In the genomic region with DNA sequence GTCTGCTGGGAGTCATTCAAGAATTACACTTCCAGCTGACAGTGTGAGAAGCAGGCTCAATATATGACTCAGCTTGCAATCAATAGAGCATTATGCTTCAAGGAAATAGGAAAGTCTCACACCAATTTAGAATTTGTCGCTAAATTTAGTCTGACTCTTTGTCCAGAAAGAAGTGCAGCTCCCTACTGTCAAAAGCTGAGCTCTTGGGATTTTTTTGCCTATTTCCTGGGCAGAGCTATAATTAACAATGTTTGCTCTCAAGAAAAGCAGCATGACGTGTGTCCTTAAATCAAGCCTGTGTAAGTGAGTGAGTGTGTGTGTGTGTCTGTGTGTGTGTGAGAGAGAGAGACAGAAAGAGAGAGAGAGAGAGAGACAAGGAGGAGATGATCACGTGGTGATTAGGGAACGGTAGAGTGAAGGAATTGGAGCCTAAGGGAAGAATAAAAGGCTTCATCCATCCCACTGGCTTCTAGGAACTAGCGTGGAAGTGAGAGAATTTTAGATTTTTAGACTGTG, we compare ENCODE assay signal across 8 cellular contexts. TPM values are rescaled to one million over a fixed set of nuclear protein-coding genes. Genes with fewer than 3 reads are reported as not detected.
DNase-seq lines count a peak whose midpoint lies in the region; ATAC-seq and TF ChIP-seq lines count a peak whose summit lies in the region.

No MANE protein-coding gene starts in this region.

- no peaks in the 10 kb centered on the region for H3K36me3 Mint-ChIP-seq in GM23338 (ENCODE audit: low read depth)
- no peaks in the 10 kb centered on the region for H3K36me3 Mint-ChIP-seq in mesothelial cell of epicardium

- H3K27ac ChIP-seq in GM23338 (ENCODE audit: low read depth) = no peak overlapping the region

- no peak overlapping the region for H3K4me2 ChIP-seq in GM23338

- H2AFZ ChIP-seq in GM23338 = peak overlapping the region; percentile 76

- no peaks in the 10 kb centered on the region for H3K4me1 ChIP-seq in GM23338 (ENCODE audit: insufficient read depth)

- no peaks in the 10 kb centered on the region for H3K9me2 ChIP-seq in GM23338 (ENCODE audit: insufficient read depth)

- no peaks in the 10 kb centered on the region for H3K36me3 ChIP-seq in GM23338 (ENCODE audit: insufficient read depth)

- no peaks in the 10 kb centered on the region for H4K20me1 ChIP-seq in GM23338 (replicated peaks; ENCODE audit: insufficient read depth)

- TF ChIP-seq CTCF in GM23338 (conservative IDR thresholded peaks at IDR 0.05; ENCODE audit: low read depth in 2 of 2) (no peak), fibroblast of mammary gland (conservative IDR thresholded peaks at IDR 0.05; ENCODE audit: control insufficient read depth, insufficient read depth, low read depth, low read length) (no peak), mesothelial cell of epicardium (IDR thresholded peaks at IDR 0.05; ENCODE audit: unreplicated experiment) (no peak)

- H3K4me3 ChIP-seq in GM23338 = no peak overlapping the region
- no peak overlapping the region for H3K4me3 ChIP-seq in fibroblast of mammary gland (ENCODE audit: control insufficient read depth, low read depth, low read length)

- H3K4me3 Mint-ChIP-seq in GM23338 (no peak overlapping the region), mesothelial cell of epicardium (no peak overlapping the region)

- H3K9me3 Mint-ChIP-seq in GM23338 (no peaks in the 10 kb centered on the region; the same call in 2 of the 3 replicates), mesothelial cell of epicardium (peaks cover 3% of the 10 kb centered on the region)

- no peaks in the 10 kb centered on the region for H3K79me2 ChIP-seq in GM23338 (replicated peaks; ENCODE audit: insufficient read depth)

- H3K27ac Mint-ChIP-seq in GM23338 (no peak overlapping the region), mesothelial cell of epicardium (no peak overlapping the region)

- peaks cover 3% of the 10 kb centered on the region for H3K27me3 Mint-ChIP-seq in GM23338 (ENCODE audit: insufficient read depth, low read depth, poor library complexity)
- no peaks in the 10 kb centered on the region for H3K27me3 Mint-ChIP-seq in mesothelial cell of epicardium (ENCODE audit: low read depth)

- DNase-seq in GM23338 (ENCODE audit: low spot score) = no peak
- DNase-seq in NCI-H748 (lab: John Stamatoyannopoulos, UW; ENCODE audit: unreplicated experiment) = peak; percentile 75
- peak; percentile 29 for DNase-seq in fibroblast of mammary gland (ENCODE audit: low read depth)
- peak; percentile 24 for DNase-seq in putamen (ENCODE audit: low spot score)
- DNase-seq in GF-D8 (lab: John Stamatoyannopoulos, UW) = no peak
- DNase-seq in ecto neural progenitor cell (ENCODE audit: low spot score) = no peak
- DNase-seq in effector CD8-positive, alpha-beta T cell (lab: John Stamatoyannopoulos, UW) = no peak
- no peak for DNase-seq in mesothelial cell of epicardium (ENCODE audit: low spot score in 2 of 2, unreplicated experiment in 2 of 2)

- no peaks in the 10 kb centered on the region for H3F3A ChIP-seq in GM23338 (replicated peaks; ENCODE audit: low read depth)

- no peak for ATAC-seq in GM23338

- H3K4me1 Mint-ChIP-seq in GM23338 (peaks cover 2% of the 10 kb centered on the region; the same call in 1 of the 3 replicates), mesothelial cell of epicardium (peaks cover 3% of the 10 kb centered on the region)

- H3K27me3 ChIP-seq in GM23338 (ENCODE audit: insufficient read depth) = no peaks in the 10 kb centered on the region

TF ChIP-seq in GM23338, 12 proteins besides CTCF, POLR2A, EP300 and RAD21:
- TF ChIP-seq POLR2AphosphoS5 (IDR thresholded peaks at IDR 0.05; ENCODE audit: low read depth) (no peak), EZH2phosphoT487 (IDR thresholded peaks at IDR 0.05; ENCODE audit: unreplicated experiment) (no peak)
TF ChIP-seq in GM23338: peak in this region for 0.

RNA-seq across cellular contexts. Expression of a gene that starts 16.4 kb away (rescaled TPM):
- total RNA-seq in GM23338 (2014; rRNA removed; shearing (Covaris generic)) = 3.3 and 8.8 TPM in 2 replicates
- 6.0 and 6.8 TPM in 2 replicates for polyA plus RNA-seq in GM23338 (2016; fragmentation: Nextera tagmentation; extraction: Ambion mirVana)
- total RNA-seq in mesothelial cell of epicardium = 0.76 to 0.88 TPM (median 0.80 TPM) in 3 replicates

RNA-seq across cellular contexts. Expression of a gene that starts 50.4 kb away (rescaled TPM):
- total RNA-seq in GM23338 (2014; rRNA removed; shearing (Covaris generic)) = 21.9 and 23.7 TPM in 2 replicates
- 7.6 and 9.0 TPM in 2 replicates for polyA plus RNA-seq in GM23338 (2016; fragmentation: Nextera tagmentation; extraction: Ambion mirVana)
- 49.0 to 52.6 TPM (median 51.8 TPM) in 3 replicates for total RNA-seq in mesothelial cell of epicardium

RNA-seq across cellular contexts. Expression of a gene that starts 59.5 kb away (rescaled TPM):
- 27.1 and 28.4 TPM in 2 replicates for total RNA-seq in GM23338 (2014; rRNA removed; shearing (Covaris generic))
- 18.6 and 28.7 TPM in 2 replicates for polyA plus RNA-seq in GM23338 (2016; fragmentation: Nextera tagmentation; extraction: Ambion mirVana)
- 27.9 to 33.4 TPM (median 31.0 TPM) in 3 replicates for total RNA-seq in mesothelial cell of epicardium

Comparison
In these comparisons a context has a peak if more than half of its experiments do, and no peak if none do; other contexts are left out.
1. DNase-seq: peak in NCI-H748 (single experiment), fibroblast of mammary gland (single experiment) and putamen (single experiment); none in GM23338 (single experiment), GF-D8 (single experiment), ecto neural progenitor cell (single experiment), effector CD8-positive, alpha-beta T cell (single experiment) and mesothelial cell of epicardium (0 of 2).